In genomic region chr4:72305080-72305479, GRCh38 we compare ENCODE assay signal across 24 cellular contexts.
"Had no signal": no experiment of that assay in that cellular context is flagged by ENCODE, and none has a peak within 500 bp of the region (broad histone marks: within the 10 kb centered on the region; RNA-seq: fewer than 3 reads in every experiment).

No MANE protein-coding gene starts in this region.

- H3K4me3 ChIP-seq: stomach, suprapubic skin, testis, thoracic aorta, thyroid gland, tibial artery, tibial nerve, transverse colon, upper lobe of left lung, upper lobe of right lung, uterus, vagina had no signal

- H3K27ac ChIP-seq: stomach, suprapubic skin, testis, thoracic aorta, thyroid gland, tibial artery, tibial nerve, transverse colon, upper lobe of left lung, upper lobe of right lung, uterus, vagina had no signal

- H3K9me3 ChIP-seq: stomach, suprapubic skin, testis, thoracic aorta, thyroid gland, tibial artery, tibial nerve, transverse colon, upper lobe of left lung, upper lobe of right lung, uterus, vagina had no signal

- H3K4me1 ChIP-seq: stomach, suprapubic skin, testis, thyroid gland, tibial artery, tibial nerve, transverse colon, upper lobe of left lung, upper lobe of right lung, uterus, vagina had no signal

- H3K36me3 ChIP-seq: stomach, suprapubic skin, thoracic aorta, thyroid gland, tibial artery, tibial nerve, transverse colon, upper lobe of left lung, upper lobe of right lung, uterus, vagina had no signal

- H3K27me3 ChIP-seq: stomach, suprapubic skin, testis, thyroid gland, tibial artery, tibial nerve, transverse colon, upper lobe of left lung, upper lobe of right lung, uterus, vagina had no signal

- DNase-seq: stimulated activated CD4-positive, alpha-beta T cell treated with anti-CD3 and anti-CD28 coated beads, Interleukin-2, amount 100 ng/mL, for 48 hours; stimulated activated CD4-positive, alpha-beta T cell treated with anti-CD3 and anti-CD28 coated beads, Interleukin-4, amount 100 ng/mL, for 1 hour; stimulated activated CD4-positive, alpha-beta T cell treated with anti-CD3 and anti-CD28 coated beads, Interleukin-4, amount 100 ng/mL, for 24 hours; stimulated activated CD4-positive, alpha-beta T cell treated with anti-CD3 and anti-CD28 coated beads, Interleukin-4, amount 100 ng/mL, for 4 hours; stimulated activated CD8-positive, alpha-beta memory T cell treated with anti-CD3 and anti-CD28 coated beads, Interleukin-4, amount 100 ng/mL, for 48 hours; stimulated activated naive B cell treated with anti-CD40 and anti-IgM and Interleukin-4, amounts not matched to agents 10 μg/mL and 1 μg/mL and 100 μg/mL, for 72 hours; stimulated activated naive CD4-positive, alpha-beta T cell; stimulated activated naive CD4-positive, alpha-beta T cell treated with Interleukin-2 at 50 U/mL for 16 hours; stimulated activated naive CD8-positive, alpha-beta T cell treated with anti-CD3 and anti-CD28 coated beads, Interleukin-15, amount 100 ng/mL, for 72 hours; stimulated activated naive CD8-positive, alpha-beta T cell treated with anti-CD3 and anti-CD28 coated beads, Interleukin-15, Interleukin-2, amounts not matched to agents 100 U/mL and 50 U/mL, for 24 hours; stomach; substantia nigra; testis; thyroid gland; tibial artery; transverse colon; trophoblast cell; upper lobe of left lung; upper lobe of right lung; uterus had no signal
